ENCODE assay signal across 1 cellular context in genomic region chr4:105146286-105147219, GRCh38.
TF ChIP-seq lines count a peak whose summit lies in the region.

TET2 (plus strand) TSS chr4:105146876; CDS start chr4:105233943, 87,067 bp downstream.

TF ChIP-seq in GM12878, 131 proteins besides CTCF, POLR2A, EP300 and RAD21 (continued from another document):
- TF ChIP-seq ATF2 (IDR thresholded peaks at IDR 0.05; ENCODE audit: low read length) (no peak), BHLHE40 (IDR thresholded peaks at IDR 0.05; ENCODE audit: borderline replicate concordance in 1 of 2, low read depth in 2 of 2, low read length in 1 of 2) (peak; percentile 66 to 76; a peak in 3 of 4 replicates), NR2F1 (conservative IDR thresholded peaks at IDR 0.05) (peak; percentile 77), ZZZ3 (IDR thresholded peaks at IDR 0.05; ENCODE audit: control insufficient read depth, insufficient read length, low read depth) (no peak), CBX3 (IDR thresholded peaks at IDR 0.05; ENCODE audit: borderline replicate concordance, low read depth) (no peak), PAX8 (IDR thresholded peaks at IDR 0.05) (peak; percentile 93), EZH2 (IDR thresholded peaks at IDR 0.05; ENCODE audit: borderline replicate concordance, control insufficient read depth, low read depth, low read length) (no peak), NRF1 (conservative IDR thresholded peaks at IDR 0.05; ENCODE audit: low read depth, low read length) (no peak), NR2C1 (IDR thresholded peaks at IDR 0.05) (no peak), IKZF2 (IDR thresholded peaks at IDR 0.05) (peak in 1 of 2 experiments; percentile 14; a peak in 1 of 4 replicates), PAX5 (IDR thresholded peaks at IDR 0.05; ENCODE audit: borderline replicate concordance, low read depth, low read length) (no peak), JUND (IDR thresholded peaks at IDR 0.05; ENCODE audit: low read depth, low read length) (no peak), TCF12 (IDR thresholded peaks at IDR 0.05; ENCODE audit: low read depth, low read length) (no peak), PML (IDR thresholded peaks at IDR 0.05; ENCODE audit: low read length) (peak; percentile 44; the same call in 1 of the 2 replicates)
TF ChIP-seq in GM12878: peak in this region for 43.
